Comparison of ENCODE assay signal across 8 cellular contexts in the genomic region with DNA sequence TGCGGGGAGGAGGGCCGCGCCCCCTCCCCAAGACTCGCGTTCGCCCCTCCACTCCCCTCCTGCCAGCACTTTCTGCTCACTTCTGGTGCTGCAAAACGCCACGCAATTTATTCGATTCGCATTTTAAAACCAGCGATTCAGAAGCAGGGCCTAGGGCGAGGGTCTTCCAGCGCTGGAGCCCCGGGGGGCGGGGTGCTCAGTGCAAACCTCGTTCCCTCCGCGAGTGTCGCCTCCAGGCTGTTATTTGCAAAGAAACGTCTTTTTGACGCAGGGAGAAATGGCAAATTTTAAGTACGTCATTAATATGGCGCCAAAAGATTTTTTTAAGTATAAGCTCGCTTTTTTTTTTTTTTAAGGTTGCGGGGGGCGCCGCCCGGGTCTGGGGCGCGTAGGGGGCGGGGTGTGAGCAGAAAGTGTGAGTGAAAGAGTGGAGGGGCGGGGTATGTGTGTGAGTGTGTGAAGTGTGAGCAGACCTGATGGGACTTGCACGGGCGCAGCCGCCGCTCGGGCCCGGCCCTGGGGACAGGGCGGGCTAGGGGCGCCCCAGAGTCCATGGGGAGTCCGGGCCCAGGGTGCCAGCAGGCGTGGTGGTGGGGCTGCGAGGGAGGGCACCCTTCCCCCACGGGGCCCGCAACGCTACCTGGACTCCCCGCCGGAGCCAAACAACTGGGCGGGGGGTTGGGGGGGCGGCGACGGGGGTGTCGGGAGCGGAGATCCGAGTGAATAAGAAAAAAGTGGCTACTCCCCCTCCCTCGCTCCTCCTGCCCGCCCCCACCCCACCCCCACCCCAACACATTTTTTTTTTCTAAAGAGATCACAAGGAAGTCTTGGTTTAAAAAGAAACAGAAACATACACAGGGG. TPM values are rescaled to one million over a fixed set of nuclear protein-coding genes. Genes with fewer than 3 reads are reported as not detected.
DNase-seq lines count a peak whose midpoint lies in the region; ATAC-seq and TF ChIP-seq lines count a peak whose summit lies in the region.

A gene (plus strand): TSS at position 845 of the 861 bp plus-strand sequence. CDS start 10,188 bp downstream, outside the sequence.

- 1% methylated on average over 45 of the region's 57 CpGs for WGBS in esophagus muscularis mucosa

- no peaks in the 10 kb centered on the region for H3K27me3 ChIP-seq in PC-3 (ENCODE audit: low read length)
- H3K27me3 ChIP-seq in esophagus muscularis mucosa, result no peaks in the 10 kb centered on the region
- H3K27me3 ChIP-seq in muscle layer of duodenum (ENCODE audit: low read depth, low read length), result no peaks in the 10 kb centered on the region

- H4K20me1 ChIP-seq in PC-3 (ENCODE audit: low read length), result no peaks in the 10 kb centered on the region; the same call in 1 of the 2 replicates

- peak; percentile 38 for ATAC-seq in HG03175 (IDR thresholded peaks at IDR 0.05; ENCODE audit: unreplicated experiment)
- peak; percentile 14 for ATAC-seq in PC-3

- TSS peak; percentile 72 for BruUV-seq in PC-3 (replicated peaks; lab: Mats Ljungman, UMichigan)

- peak within 1 kb of the TSS; percentile 68 for H2AFZ ChIP-seq in PC-3 (ENCODE audit: low read length)

- H3K9ac ChIP-seq in PC-3 (ENCODE audit: low read length), result peak within 1 kb of the TSS; percentile 90

- H3K4me3 ChIP-seq in PC-3 (ENCODE audit: low read length) (peak within 1 kb of the TSS; percentile 76), esophagus muscularis mucosa (peak within 1 kb of the TSS; percentile 79 to 97 (median 92)), muscle layer of duodenum (ENCODE audit: low read depth in 1 of 2, low read length in 2 of 2) (peak within 1 kb of the TSS; percentile 91 to 97)

- H3K9me3 ChIP-seq in PC-3 (ENCODE audit: low read length), result no peaks in the 10 kb centered on the region
- H3K9me3 ChIP-seq in esophagus muscularis mucosa, result no peaks in the 10 kb centered on the region
- no peaks in the 10 kb centered on the region for H3K9me3 ChIP-seq in muscle layer of duodenum (ENCODE audit: control insufficient read depth in 1 of 2, low read length in 2 of 2)

- H3K27ac ChIP-seq in 22Rv1, result peak within 1 kb of the TSS; percentile 97
- peak within 1 kb of the TSS; percentile 86 for H3K27ac ChIP-seq in PC-3 (ENCODE audit: low read length)
- H3K27ac ChIP-seq in esophagus muscularis mucosa (replicated peaks in 1 of 4), result peak within 1 kb of the TSS; percentile 96 to 100 (median 99)
- H3K27ac ChIP-seq in muscle layer of duodenum (ENCODE audit: low read length), result peak within 1 kb of the TSS; percentile 97

- peak within 1 kb of the TSS; percentile 89 for H3K4me2 ChIP-seq in PC-3 (ENCODE audit: low read length)

- H3K4me1 ChIP-seq in PC-3 (ENCODE audit: insufficient read depth, low read length), result peaks cover 16% of the 10 kb centered on the region
- H3K4me1 ChIP-seq in esophagus muscularis mucosa, result peaks cover 23 to 46% (median 37%) of the 10 kb centered on the region in 4 donors
- H3K4me1 ChIP-seq in muscle layer of duodenum (ENCODE audit: control insufficient read depth in 1 of 2, insufficient read depth in 2 of 2, low read length in 2 of 2), result peaks cover 20 to 23% of the 10 kb centered on the region in 2 donors

- POLR2A ChIA-PET in PC-3 (lab: Charles Lee; ENCODE audit: unreplicated experiment), result interaction anchor here (0.5 to 1.0 kb wide), 6 partner anchors 49 to 589 kb away, joined by 3 to 7 read pairs (median 4); no protein-coding TSS in a partner anchor

- TF ChIP-seq CTCF in 22Rv1 (IDR thresholded peaks at IDR 0.05), result no peak
- no peak for TF ChIP-seq CTCF in PC-3 (conservative IDR thresholded peaks at IDR 0.05; ENCODE audit: low read depth, low read length)
- peak in 1 of 3 experiments; percentile 3 for TF ChIP-seq CTCF in esophagus muscularis mucosa (IDR thresholded peaks at IDR 0.05)

- peak; percentile 61 for DNase-seq in PC-3
- peak; percentile 83 to 85 for DNase-seq in activated T-cell treated with anti-CD3 and anti-CD28 coated beads, Interleukin-2, amount 50 U/mL, for 48 hours
- DNase-seq in esophagus muscularis mucosa (ENCODE audit: extremely low spot score), result peak; percentile 96
- DNase-seq in stimulated activated CD8-positive, alpha-beta memory T cell treated with anti-CD3 and anti-CD28 coated beads, Interleukin-7, amount 100 ng/mL, for 24 hours (ENCODE audit: low read depth), result peak; percentile 37

- no peak for TF ChIP-seq EP300 in esophagus muscularis mucosa (IDR thresholded peaks at IDR 0.05)

- intact Hi-C loops in PC-3 (cut with micrococcal nuclease) (loop anchor here (5.0 kb wide), 1 partner anchor 58 kb away; no protein-coding TSS in a partner anchor), esophagus muscularis mucosa (cut with DNase I) (loop anchor here (5.0 kb wide), 1 partner anchor 113 kb away; a partner anchor contains a TSS)

- CTCF ChIA-PET in PC-3 (lab: Charles Lee), result interaction anchor here (0.6 to 0.7 kb wide), 4 partner anchors 10 to 145 kb away, joined by 5 to 11 read pairs (median 5); no protein-coding TSS in a partner anchor

- peaks cover 52% of the 10 kb centered on the region for H3K79me2 ChIP-seq in PC-3 (ENCODE audit: low read length)

- no peaks in the 10 kb centered on the region for H3F3A ChIP-seq in PC-3 (ENCODE audit: low read length, unreplicated experiment)

- no peaks in the 10 kb centered on the region for H3K9me2 ChIP-seq in PC-3 (replicated peaks; ENCODE audit: low read length)

- H3K36me3 ChIP-seq in PC-3 (ENCODE audit: low read depth, low read length) (no peaks in the 10 kb centered on the region), esophagus muscularis mucosa (no peaks in the 10 kb centered on the region), muscle layer of duodenum (ENCODE audit: control insufficient read depth in 1 of 2, insufficient read depth in 2 of 2, low read length in 2 of 2) (no peaks in the 10 kb centered on the region)

- TF ChIP-seq POLR2A in GM15510 (IDR thresholded peaks at IDR 0.05; ENCODE audit: borderline replicate concordance, extremely low read depth, insufficient read length), result peak; percentile 61
- peak; percentile 15 for TF ChIP-seq POLR2A in esophagus muscularis mucosa (IDR thresholded peaks at IDR 0.05; ENCODE audit: low read depth)

RNA-seq across cellular contexts. Expression of the gene that starts here (rescaled TPM):
- 33.2 and 42.3 TPM in 2 replicates for total RNA-seq in PC-3 (2014; rRNA removed)
- 10 to 100 TPM; 55.5 to 95.5 (median 77.1) TPM for total RNA-seq in esophagus muscularis mucosa

Comparison
In these comparisons a context has a peak if more than half of its experiments do, and no peak if none do; other contexts are left out.
1. Peak in every context shown above with its lines: DNase-seq, ATAC-seq, H3K4me3 ChIP-seq and H3K27ac ChIP-seq.
2. DNase-seq: peak in every context shown above with its lines; median percentile 96 in esophagus muscularis mucosa; 84 in activated T-cell treated with anti-CD3 and anti-CD28 coated beads, Interleukin-2, amount 50 U/mL, for 48 hours; 61 in PC-3; 37 in stimulated activated CD8-positive, alpha-beta memory T cell treated with anti-CD3 and anti-CD28 coated beads, Interleukin-7, amount 100 ng/mL, for 24 hours.